8 cellular contexts compared by ENCODE assay signal in genomic region chr11:72781063-72781312, GRCh38. TPM values are rescaled to one million over a fixed set of nuclear protein-coding genes. Genes with fewer than 3 reads are reported as not detected.
DNase-seq lines count a peak whose midpoint lies in the region; ATAC-seq and TF ChIP-seq lines count a peak whose summit lies in the region.

No MANE protein-coding gene starts in this region.

- no peak overlapping the region for H4K8ac ChIP-seq in IMR-90 (ENCODE audit: low read depth in 2 of 2, low read length in 2 of 2)

- H2BK20ac ChIP-seq in IMR-90 (ENCODE audit: low read depth, low read length) = no peak overlapping the region

- dilution Hi-C loops in IMR-90 (cut with HindIII; ENCODE audit: low sequenced_read_pairs, unreplicated experiment) = no loop called here

- H3K56ac ChIP-seq in IMR-90 (ENCODE audit: extremely low read depth, insufficient read depth, low read length) = no peak overlapping the region

- no peak overlapping the region for H3K27ac ChIP-seq in IMR-90 (ENCODE audit: insufficient read depth, low read length)
- peak overlapping the region; percentile 31 for H3K27ac ChIP-seq in muscle layer of duodenum (ENCODE audit: low read length)

- no peak overlapping the region for H2BK5ac ChIP-seq in IMR-90 (ENCODE audit: low read depth, low read length, poor library complexity, severe bottlenecking)

- H3K27ac Mint-ChIP-seq in chondrocyte (ENCODE audit: unreplicated experiment) = peak overlapping the region; percentile 22

- H3K4me1 ChIP-seq in IMR-90 (ENCODE audit: control insufficient read depth, insufficient read depth, low read length) (peaks cover 6% of the 10 kb centered on the region), muscle layer of duodenum (ENCODE audit: control insufficient read depth in 1 of 2, insufficient read depth in 2 of 2, low read length in 2 of 2) (peaks cover 0 to 28% of the 10 kb centered on the region in 2 donors)

- H3K9me3 Mint-ChIP-seq in chondrocyte (ENCODE audit: low read depth) = no peaks in the 10 kb centered on the region

- in situ Hi-C loops in IMR-90 (cut with MboI; ENCODE audit: low sequenced_read_pairs) (no loop called here), ACHN (cut with HindIII; ENCODE audit: low pct_ligation_motif_present, low pct_unique_long_range_greater_than_20kb, low sequenced_read_pairs) (no loop called here)

- TF ChIP-seq CTCF in AG10803 (conservative IDR thresholded peaks at IDR 0.05; ENCODE audit: low read length) = no peak
- no peak for TF ChIP-seq CTCF in IMR-90 (conservative IDR thresholded peaks at IDR 0.05; ENCODE audit: low read depth, low read length)
- no peak for TF ChIP-seq CTCF in chondrocyte (IDR thresholded peaks at IDR 0.05)

- no peak overlapping the region for H3K4ac ChIP-seq in IMR-90 (ENCODE audit: low read depth, low read length)

- no peaks in the 10 kb centered on the region for H3K79me1 ChIP-seq in IMR-90 (ENCODE audit: low read depth in 1 of 2, low read length in 2 of 2)

- intact Hi-C loops in IMR-90 (cut with micrococcal nuclease) = no loop called here

- no peak overlapping the region; the same call in 1 of the 2 replicates for H2AK5ac ChIP-seq in IMR-90 (ENCODE audit: low read depth, low read length)

- H3K9me3 ChIP-seq in IMR-90 (ENCODE audit: control insufficient read depth, insufficient read depth, low read length) (no peaks in the 10 kb centered on the region), muscle layer of duodenum (ENCODE audit: control insufficient read depth in 1 of 2, low read length in 2 of 2) (no peaks in the 10 kb centered on the region)

- TF ChIP-seq POLR2A in IMR-90 (IDR thresholded peaks at IDR 0.05; ENCODE audit: low read depth, low read length) = no peak

- no peaks in the 10 kb centered on the region for H3K36me3 ChIP-seq in IMR-90 (ENCODE audit: control insufficient read depth, insufficient read depth, low read length)
- no peaks in the 10 kb centered on the region for H3K36me3 ChIP-seq in muscle layer of duodenum (ENCODE audit: control insufficient read depth in 1 of 2, insufficient read depth in 2 of 2, low read length in 2 of 2)

- CTCF ChIA-PET in IMR-90 (lab: Yijun Ruan, JAX) = no interaction called here

- peaks cover 1% of the 10 kb centered on the region for H3K36me3 Mint-ChIP-seq in chondrocyte (ENCODE audit: low read depth)

- BruUV-seq in IMR-90 (replicated peaks; lab: Mats Ljungman, UMichigan) = no TSS peak

- ATAC-seq in IMR-90 (ENCODE audit: low read depth) = no peak
- ATAC-seq in GM18873 (IDR thresholded peaks at IDR 0.05; ENCODE audit: low FRiP score, unreplicated experiment) = no peak

- no peaks in the 10 kb centered on the region for H4K20me1 ChIP-seq in IMR-90 (ENCODE audit: insufficient read depth, low read length)

- no peak overlapping the region for H3K14ac ChIP-seq in IMR-90 (replicated peaks; ENCODE audit: low read depth, low read length)

- no peak overlapping the region; the same call in 1 of the 2 replicates for H3K9ac ChIP-seq in IMR-90 (ENCODE audit: low read depth, low read length)

- DNase-seq in AG10803 (ENCODE audit: low read depth) = no peak
- DNase-seq in IMR-90 = no peak
- no peak for DNase-seq in chondrocyte (ENCODE audit: low spot score)
- no peak for DNase-seq in HUDEP-2 (lab: John Stamatoyannopoulos, UW; ENCODE audit: unreplicated experiment in 76 of 76)
- no peak for DNase-seq in ACHN
- no peak for DNase-seq in midbrain (lab: John Stamatoyannopoulos, UW)

- TF ChIP-seq RAD21 in IMR-90 (IDR thresholded peaks at IDR 0.05; ENCODE audit: low read length) = no peak

- H3K4me3 Mint-ChIP-seq in chondrocyte (ENCODE audit: unreplicated experiment) = peak overlapping the region; percentile 70

- POLR2A ChIA-PET in IMR-90 (lab: Charles Lee; ENCODE audit: unreplicated experiment) = no interaction called here

- no peaks in the 10 kb centered on the region for H3K9me1 ChIP-seq in IMR-90 (ENCODE audit: insufficient read depth, low read length)

- peaks cover 59% of the 10 kb centered on the region for H3K4me1 Mint-ChIP-seq in chondrocyte (ENCODE audit: low read depth)

- no peak overlapping the region for H2BK120ac ChIP-seq in IMR-90 (ENCODE audit: low read depth, low read length)

- H2AK9ac ChIP-seq in IMR-90 (replicated peaks; ENCODE audit: low read depth, low read length, poor library complexity) = peak overlapping the region; percentile 86

- H4K91ac ChIP-seq in IMR-90 (ENCODE audit: insufficient read depth, low read depth, low read length) = no peak overlapping the region

- H3K23ac ChIP-seq in IMR-90 (ENCODE audit: low read depth, low read length) = no peak overlapping the region

- H2BK15ac ChIP-seq in IMR-90 (ENCODE audit: low read depth, low read length) = no peak overlapping the region

- WGBS in IMR-90 (ENCODE audit: extremely low coverage in 2 of 2, insufficient read length in 1 of 2), 2 experiments = 41% methylated on average over 10 of the region's 17 CpGs; no CpG with 5 or more reads in 1 of the 2 experiments

- peak overlapping the region; percentile 46 for H3K4me3 ChIP-seq in AG10803 (ENCODE audit: low read length)
- peak overlapping the region; percentile 48 for H3K4me3 ChIP-seq in IMR-90 (ENCODE audit: insufficient read depth, low read depth, low read length)
- H3K4me3 ChIP-seq in muscle layer of duodenum (ENCODE audit: low read depth in 1 of 2, low read length in 2 of 2) = peak overlapping the region; percentile 57 to 69

- no peaks in the 10 kb centered on the region for H3K27me3 Mint-ChIP-seq in chondrocyte (ENCODE audit: low read depth)

- H3K4me2 ChIP-seq in IMR-90 (ENCODE audit: low read depth, low read length) = peak overlapping the region; percentile 63; the same call in 1 of the 2 replicates

- H4K5ac ChIP-seq in IMR-90 (ENCODE audit: low read depth, low read length) = no peak overlapping the region

- peaks cover 4% of the 10 kb centered on the region; the same call in 1 of the 2 replicates for H3K27me3 ChIP-seq in IMR-90 (ENCODE audit: control insufficient read depth, insufficient read depth, low read length)
- H3K27me3 ChIP-seq in muscle layer of duodenum (ENCODE audit: low read depth, low read length) = no peaks in the 10 kb centered on the region

- H2AFZ ChIP-seq in IMR-90 (replicated peaks; ENCODE audit: low read length, poor library complexity) = peak overlapping the region; percentile 74

- no peak overlapping the region for H3K18ac ChIP-seq in IMR-90 (ENCODE audit: low read depth, low read length)

TF ChIP-seq in IMR-90, 13 proteins besides CTCF, POLR2A, EP300 and RAD21:
- TF ChIP-seq RFX5 (IDR thresholded peaks at IDR 0.05; ENCODE audit: low read depth, low read length) = no peak
- TF ChIP-seq ELK1 (IDR thresholded peaks at IDR 0.05; ENCODE audit: borderline replicate concordance, low read depth, low read length) = no peak
- no peak for TF ChIP-seq SMC3 (IDR thresholded peaks at IDR 0.05; ENCODE audit: low read depth, low read length)
- TF ChIP-seq USF2 (IDR thresholded peaks at IDR 0.05; ENCODE audit: low read depth, low read length) = no peak
- TF ChIP-seq MAZ (IDR thresholded peaks at IDR 0.05; ENCODE audit: borderline replicate concordance, low read depth, low read length) = no peak
- TF ChIP-seq BHLHE40 (IDR thresholded peaks at IDR 0.05; ENCODE audit: low read depth, low read length) = no peak
- no peak for TF ChIP-seq MXI1 (IDR thresholded peaks at IDR 0.05; ENCODE audit: borderline replicate concordance, low read depth, low read length)
- TF ChIP-seq CEBPB (IDR thresholded peaks at IDR 0.05; ENCODE audit: low read depth, low read length) = no peak
- no peak for TF ChIP-seq CHD1 (IDR thresholded peaks at IDR 0.05; ENCODE audit: low read depth, low read length)
- TF ChIP-seq RCOR1 (IDR thresholded peaks at IDR 0.05; ENCODE audit: insufficient replicate concordance, low read length) = no peak
- no peak for TF ChIP-seq FOS (IDR thresholded peaks at IDR 0.05; ENCODE audit: low read depth, low read length)
- TF ChIP-seq NFE2L2 (IDR thresholded peaks at IDR 0.05; ENCODE audit: low read depth, low read length) = no peak
- no peak for TF ChIP-seq MAFK (IDR thresholded peaks at IDR 0.05; ENCODE audit: low read depth, low read length)

RNA-seq across cellular contexts. Expression of gene STARD10, which starts 12.9 kb away (rescaled TPM):
- total RNA-seq in IMR-90 (2012; rRNA removed) (22.2 and 23.8 TPM in 2 replicates), chondrocyte (58.8 to 81.0 TPM (median 79.4 TPM) in 3 replicates)
- polyA plus RNA-seq in IMR-90 (2012; rRNA removed) = 32.9 and 37.4 TPM in 2 replicates
- polyA plus RNA-seq in IMR-90 (2012; cell fraction: cytosol; rRNA removed) = 51.8 and 54.8 TPM in 2 replicates
- 18.7 and 29.9 TPM in 2 replicates for polyA plus RNA-seq in IMR-90 (2012; cell fraction: nucleus; rRNA removed; ENCODE audit: low replicate concordance)

RNA-seq across cellular contexts. Expression of gene ARAP1, which starts 28.8 kb away (rescaled TPM):
- total RNA-seq in IMR-90 (2012; rRNA removed) (37.6 and 38.0 TPM in 2 replicates), chondrocyte (45.3 to 67.4 TPM (median 48.1 TPM) in 3 replicates)
- 59.4 and 63.1 TPM in 2 replicates for polyA plus RNA-seq in IMR-90 (2012; rRNA removed)
- polyA plus RNA-seq in IMR-90 (2012; cell fraction: cytosol; rRNA removed) = 42.2 and 63.5 TPM in 2 replicates
- polyA plus RNA-seq in IMR-90 (2012; cell fraction: nucleus; rRNA removed; ENCODE audit: low replicate concordance) = 119 and 357 TPM in 2 replicates

RNA-seq across cellular contexts. Expression of gene ATG16L2, which starts 33.2 kb away (rescaled TPM):
- 1.3 and 1.4 TPM in 2 replicates for total RNA-seq in IMR-90 (2012; rRNA removed)
- 12.2 and 12.7 TPM in 2 replicates for polyA plus RNA-seq in IMR-90 (2012; rRNA removed)
- polyA plus RNA-seq in IMR-90 (2012; cell fraction: cytosol; rRNA removed) = 2.9 and 5.8 TPM in 2 replicates
- polyA plus RNA-seq in IMR-90 (2012; cell fraction: nucleus; rRNA removed; ENCODE audit: low replicate concordance) = 186 and 227 TPM in 2 replicates
- total RNA-seq in chondrocyte = 7.9 to 14.8 TPM (median 9.9 TPM) in 3 replicates
